13 cellular contexts compared by ENCODE assay signal in genomic region chr2:82985572-82986197, GRCh38.
A peak's percentile ranks its signal among the peaks of the same experiment; 100 is the strongest.
DNase-seq lines count a peak whose midpoint lies in the region; ATAC-seq and TF ChIP-seq lines count a peak whose summit lies in the region.
"Had no signal": no experiment of that assay in that cellular context is flagged by ENCODE, and none has a peak within 500 bp of the region (broad histone marks: within the 10 kb centered on the region; RNA-seq: fewer than 3 reads in every experiment).

No MANE protein-coding gene starts in this region.

- H3K9ac ChIP-seq in trophoblast cell (ENCODE audit: low read length), result no peak overlapping the region

- H3K27ac ChIP-seq in C4-2B (peak overlapping the region; percentile 69), trophoblast cell (ENCODE audit: low read depth, low read length) (no peak overlapping the region)
- H3K27ac ChIP-seq: A549 had no signal

- no peak overlapping the region for H2AK5ac ChIP-seq in trophoblast cell (ENCODE audit: low read length)

- H4K91ac ChIP-seq in trophoblast cell (ENCODE audit: low read depth, low read length), result no peak overlapping the region

- TF ChIP-seq CTCF in C4-2B (conservative IDR thresholded peaks at IDR 0.05), result no peak
- no peak for TF ChIP-seq CTCF in chondrocyte (IDR thresholded peaks at IDR 0.05)

- H3K4ac ChIP-seq in trophoblast cell (ENCODE audit: low read depth, low read length), result no peak overlapping the region

- no peaks in the 10 kb centered on the region for H3K79me2 ChIP-seq in trophoblast cell (ENCODE audit: control insufficient read depth, insufficient read depth, low read length, poor library complexity)

- no peak for ATAC-seq in effector memory CD8-positive, alpha-beta T cell (replicated peaks)
- no peak for ATAC-seq in GM19351 (IDR thresholded peaks at IDR 0.05; ENCODE audit: unreplicated experiment)
- ATAC-seq: A549, GM12878 had no signal

- H2AFZ ChIP-seq in trophoblast cell (ENCODE audit: insufficient read depth, low read length, poor library complexity), result no peak overlapping the region

- no CpG with 5 or more reads among the region's 18 CpGs for WGBS in trophoblast cell (ENCODE audit: extremely low coverage, insufficient coverage, insufficient read length)

- no peaks in the 10 kb centered on the region for H3K79me1 ChIP-seq in trophoblast cell (ENCODE audit: low read length)

- H3K9me3 Mint-ChIP-seq in chondrocyte (ENCODE audit: low read depth), result peaks cover 6% of the 10 kb centered on the region
- H3K9me3 Mint-ChIP-seq in effector memory CD8-positive, alpha-beta T cell, result peaks cover 7 to 13% of the 10 kb centered on the region in 2 donors

- no peak overlapping the region for H3K4me2 ChIP-seq in trophoblast cell (ENCODE audit: low read length)
- H3K4me2 ChIP-seq: A549 had no signal

- no peaks in the 10 kb centered on the region for H3K36me3 Mint-ChIP-seq in chondrocyte (ENCODE audit: low read depth)
- H3K36me3 Mint-ChIP-seq in effector memory CD8-positive, alpha-beta T cell (ENCODE audit: insufficient read depth), result no peaks in the 10 kb centered on the region
- H3K36me3 Mint-ChIP-seq: CD14-positive monocyte; CD4-positive, alpha-beta memory T cell had no signal

- no peak overlapping the region for H2BK5ac ChIP-seq in trophoblast cell (ENCODE audit: low read depth, low read length, poor library complexity)

- H3K36me3 ChIP-seq in trophoblast cell (ENCODE audit: control insufficient read depth in 1 of 2, insufficient read depth in 2 of 2, low read length in 2 of 2), result no peaks in the 10 kb centered on the region
- H3K36me3 ChIP-seq: HAP-1 had no signal

- DNase-seq in chondrocyte (ENCODE audit: low spot score), result peak; percentile 78
- no peak for DNase-seq in trophoblast cell
- DNase-seq in GOT3 (lab: John Stamatoyannopoulos, UW), result no peak
- DNase-seq in effector memory CD8-positive, alpha-beta T cell, result no peak
- DNase-seq: AML-193; CD4-positive, alpha-beta memory T cell; DMS79 treated with DMSO at 0.1 percent for 48 hours had no signal

- H3K4me1 ChIP-seq in trophoblast cell (ENCODE audit: control insufficient read depth in 1 of 2, insufficient read depth in 2 of 2, low read length in 2 of 2), result no peaks in the 10 kb centered on the region
- H3K4me1 ChIP-seq: A549, HAP-1 had no signal

- no peak overlapping the region for H4K8ac ChIP-seq in trophoblast cell (ENCODE audit: low read depth, low read length)

- H3K9me3 ChIP-seq in trophoblast cell (ENCODE audit: insufficient read depth, low read depth, low read length), result peaks cover 2% of the 10 kb centered on the region
- H3K9me3 ChIP-seq: HAP-1 had no signal

- H2BK12ac ChIP-seq in trophoblast cell (ENCODE audit: low read length), result no peak overlapping the region

- H3K4me3 ChIP-seq in trophoblast cell (ENCODE audit: low read depth, low read length), result peak overlapping the region; percentile 6
- H3K4me3 ChIP-seq: A549, GM12878, HAP-1 had no signal

- peaks cover 5% of the 10 kb centered on the region for H3K27me3 Mint-ChIP-seq in chondrocyte (ENCODE audit: low read depth)
- no peaks in the 10 kb centered on the region for H3K27me3 Mint-ChIP-seq in effector memory CD8-positive, alpha-beta T cell
- H3K27me3 Mint-ChIP-seq: CD4-positive, alpha-beta memory T cell had no signal

- H3K27ac Mint-ChIP-seq in chondrocyte (ENCODE audit: unreplicated experiment), result no peak overlapping the region
- H3K27ac Mint-ChIP-seq in effector memory CD8-positive, alpha-beta T cell, result no peak overlapping the region
- H3K27ac Mint-ChIP-seq: CD14-positive monocyte; CD4-positive, alpha-beta memory T cell had no signal

- no peak overlapping the region for H3K4me3 Mint-ChIP-seq in chondrocyte (ENCODE audit: unreplicated experiment)
- no peak overlapping the region for H3K4me3 Mint-ChIP-seq in effector memory CD8-positive, alpha-beta T cell
- H3K4me3 Mint-ChIP-seq: CD14-positive monocyte; CD4-positive, alpha-beta memory T cell had no signal

- H3K4me1 Mint-ChIP-seq in chondrocyte (ENCODE audit: low read depth), result no peaks in the 10 kb centered on the region
- no peaks in the 10 kb centered on the region for H3K4me1 Mint-ChIP-seq in effector memory CD8-positive, alpha-beta T cell (ENCODE audit: low read depth in 2 of 2)
- H3K4me1 Mint-ChIP-seq: CD14-positive monocyte; CD4-positive, alpha-beta memory T cell had no signal

- H4K12ac ChIP-seq in trophoblast cell (ENCODE audit: low read depth, low read length), result no peak overlapping the region

- H2BK120ac ChIP-seq in trophoblast cell (ENCODE audit: insufficient read depth, low read length, poor library complexity), result no peak overlapping the region

- no peak overlapping the region for H3K14ac ChIP-seq in trophoblast cell (ENCODE audit: low read length)

- no peak overlapping the region for H3K18ac ChIP-seq in trophoblast cell (ENCODE audit: low read length)

- no peak overlapping the region for H3K23ac ChIP-seq in trophoblast cell (ENCODE audit: low read length)

- H3K27me3 ChIP-seq in trophoblast cell (ENCODE audit: insufficient read depth, low read length), result no peaks in the 10 kb centered on the region
